8 cellular contexts compared by ENCODE assay signal in genomic region chr5:71445523-71446154, GRCh38. TPM values are rescaled to one million over a fixed set of nuclear protein-coding genes. Genes with fewer than 3 reads are reported as not detected.
DNase-seq lines count a peak whose midpoint lies in the region; ATAC-seq, FAIRE-seq and TF ChIP-seq lines count a peak whose summit lies in the region.
"Not testable (repeated sequence)": the region's sequence is repeated elsewhere in the genome, so short reads cannot be mapped to it uniquely, and the experiment has no call there.

No MANE protein-coding gene starts in this region.

- DNase-seq in A673 (ENCODE audit: low spot score) (peak; percentile 33), NCI-H69 (lab: John Stamatoyannopoulos, UW) (peak; percentile 81), small intestine (peak; percentile 3)
- not testable (repeated sequence) for DNase-seq in HCT116 (ENCODE audit: low read depth, low spot score); coronary artery (ENCODE audit: low spot score); hepatocyte (ENCODE audit: low spot score); mucosa of descending colon

- not testable (repeated sequence) for TF ChIP-seq RAD21 in HCT116 (IDR thresholded peaks at IDR 0.05; ENCODE audit: low read depth)

- not testable (repeated sequence) for H3K27me3 ChIP-seq in A673 (replicated peaks; ENCODE audit: insufficient read depth, low read depth, low read length, poor library complexity); HCT116 (ENCODE audit: insufficient read depth, low read length); small intestine (ENCODE audit: control insufficient read depth in 2 of 2, insufficient read depth in 2 of 2, low read length in 2 of 2)
- peaks cover 11% of the 10 kb centered on the region for H3K27me3 ChIP-seq in hepatocyte

- not testable (repeated sequence) for H2AFZ ChIP-seq in HCT116 (ENCODE audit: low read depth, low read length, poor library complexity, severe bottlenecking); hepatocyte

- not testable (repeated sequence) for ATAC-seq in HCT116
- ATAC-seq in mucosa of descending colon = peak; percentile 36

- H3K4me3 ChIP-seq in A673 (ENCODE audit: low read depth, low read length, poor library complexity, severe bottlenecking) (peak overlapping the region; percentile 47), coronary artery (peak overlapping the region; percentile 25), hepatocyte (peak overlapping the region; percentile 26)
- H3K4me3 ChIP-seq in HCT116 (replicated peaks in 1 of 2; ENCODE audit: low read depth in 1 of 2, low read length in 2 of 2); mucosa of descending colon; small intestine (ENCODE audit: low read depth in 1 of 2, low read length in 2 of 2): not testable (repeated sequence)

- not testable (repeated sequence) for TF ChIP-seq POLR2A in HCT116 (IDR thresholded peaks at IDR 0.05; ENCODE audit: borderline replicate concordance, extremely low read depth, insufficient read depth, insufficient read length)

- peak overlapping the region; percentile 19; the same call in 1 of the 2 replicates for H3K4me2 ChIP-seq in HCT116 (ENCODE audit: low read length)
- H3K4me2 ChIP-seq in hepatocyte = peak overlapping the region; percentile 74

- CTCF ChIA-PET in A673 (lab: Charles Lee); HCT116 (lab: Charles Lee): not testable (repeated sequence)

- BruUV-seq in A673 (replicated peaks; lab: Mats Ljungman, UMichigan); HCT116 (replicated peaks; lab: Mats Ljungman, UMichigan): not testable (repeated sequence)

- TF ChIP-seq CTCF in A673 (conservative IDR thresholded peaks at IDR 0.05; ENCODE audit: low read depth, low read length); HCT116 (IDR thresholded peaks at IDR 0.05 in 2 of 3, conservative IDR thresholded peaks at IDR 0.05 in 1 of 3; ENCODE audit: borderline replicate concordance in 1 of 3, insufficient read depth in 1 of 3, low read depth in 2 of 3, low read length in 2 of 3); VCaP (conservative IDR thresholded peaks at IDR 0.05); coronary artery (IDR thresholded peaks at IDR 0.05); hepatocyte (IDR thresholded peaks at IDR 0.05; ENCODE audit: poor library complexity); mucosa of descending colon (IDR thresholded peaks at IDR 0.05): not testable (repeated sequence)

- H4K20me1 ChIP-seq in HCT116 (ENCODE audit: insufficient read depth); hepatocyte (ENCODE audit: insufficient read depth, poor library complexity, severe bottlenecking): not testable (repeated sequence)

- H3K9me3 ChIP-seq in A673 (ENCODE audit: low read depth, low read length, poor library complexity, severe bottlenecking); HCT116 (ENCODE audit: control insufficient read depth in 1 of 2, insufficient read depth in 1 of 2, low read depth in 1 of 2, low read length in 2 of 2); hepatocyte (ENCODE audit: low read depth); mucosa of descending colon; small intestine (ENCODE audit: control insufficient read depth, low read depth): not testable (repeated sequence)

- not testable (repeated sequence) for H3K9me2 ChIP-seq in HCT116 (ENCODE audit: insufficient read depth); hepatocyte (replicated peaks; ENCODE audit: insufficient read depth)

- not testable (repeated sequence) for H3K36me3 ChIP-seq in A673 (ENCODE audit: insufficient read depth, low read length, poor library complexity, severe bottlenecking); HCT116 (ENCODE audit: control insufficient read depth in 1 of 2, insufficient read depth in 2 of 2, low read length in 2 of 2); hepatocyte (replicated peaks; ENCODE audit: insufficient read depth, low read depth); mucosa of descending colon (ENCODE audit: low read depth); small intestine (ENCODE audit: control insufficient read depth in 2 of 2, insufficient read depth in 2 of 2, low read length in 2 of 2)

- peak overlapping the region; percentile 75 for H3K27ac ChIP-seq in A673 (ENCODE audit: low read depth, low read length, poor library complexity, severe bottlenecking)
- H3K27ac ChIP-seq in HCT116 (ENCODE audit: low read depth, low read length); coronary artery; hepatocyte; small intestine (ENCODE audit: low read depth in 1 of 2, low read length in 1 of 2): not testable (repeated sequence)
- peak overlapping the region; percentile 31; the same call in 1 of the 2 replicates for H3K27ac ChIP-seq in VCaP

- FAIRE-seq in small intestine (lab: Jason Lieb, UNC) = not testable (repeated sequence)

- not testable (repeated sequence) for H3K4me1 ChIP-seq in A673 (ENCODE audit: insufficient read depth, low read length, poor library complexity, severe bottlenecking); HCT116 (ENCODE audit: control insufficient read depth in 1 of 2, insufficient read depth in 2 of 2, low read length in 2 of 2); hepatocyte (ENCODE audit: insufficient read depth); mucosa of descending colon (ENCODE audit: low read depth); small intestine (ENCODE audit: control insufficient read depth in 2 of 2, insufficient read depth in 1 of 2, low read depth in 1 of 2, low read length in 1 of 2)

- intact Hi-C loops in A673 (cut with micrococcal nuclease; ENCODE audit: unreplicated experiment); HCT116 (cut with micrococcal nuclease); mucosa of descending colon (cut with DNase I, micrococcal nuclease): not testable (repeated sequence)

- POLR2A ChIA-PET in A673 (lab: Charles Lee; ENCODE audit: low non-redundant PET); HCT116 (lab: Charles Lee): not testable (repeated sequence)

- not testable (repeated sequence) for H3K79me2 ChIP-seq in HCT116 (ENCODE audit: insufficient read depth, low read length); hepatocyte

- 4% methylated on average over 14 of the region's 20 CpGs for WGBS in hepatocyte (ENCODE audit: low lambda C conversion rate, missing lambda C conversion rate)
- 0 to 9% (median 4%) methylated on average over 13 to 18 of the region's 20 CpGs for WGBS in small intestine, 3 donors

- not testable (repeated sequence) for H3K9ac ChIP-seq in HCT116 (ENCODE audit: low read length)

- RAD21 ChIA-PET in HCT116 (lab: Charles Lee; ENCODE audit: low non-redundant PET in 1 of 2, low total read pairs in 2 of 2, uncharacterized antibody in 2 of 2, unreplicated experiment in 2 of 2) = not testable (repeated sequence)

RNA-seq across cellular contexts. Expression of gene BDP1, which starts 9.8 kb away (rescaled TPM):
- total RNA-seq in A673 (2021) (71.1 and 73.5 TPM in 2 replicates), HCT116 (2021; ENCODE audit: unreplicated experiment) (22.0 TPM), hepatocyte (32.7 and 37.3 TPM in 2 replicates), mucosa of descending colon (10 to 100 TPM; 20.0 to 28.7 (median 23.9) TPM)
- polyA plus RNA-seq in HCT116 (2012) = 3.4 and 4.1 TPM in 2 replicates
- polyA plus RNA-seq in hepatocyte (16.1 and 19.1 TPM in 2 replicates), small intestine (1 to 10 TPM; 5.7 to 8.9 (median 7.6) TPM)
